Comparison of ENCODE assay signal across 8 cellular contexts in genomic region chr3:122382888-122383666, GRCh38. TPM values are rescaled to one million over a fixed set of nuclear protein-coding genes. Genes with fewer than 3 reads are reported as not detected.
A peak's percentile ranks its signal among the peaks of the same experiment; 100 is the strongest.
DNase-seq lines count a peak whose midpoint lies in the region; ATAC-seq and TF ChIP-seq lines count a peak whose summit lies in the region.

Gene MIX23 (minus strand): TSS chr3:122383231. CDS start chr3:122383224, 7 bp downstream.

- H3K9me2 ChIP-seq in GM23248 (ENCODE audit: insufficient read depth) = no peaks in the 10 kb centered on the region
- H3K9me2 ChIP-seq in MM.1S (replicated peaks; ENCODE audit: insufficient read depth, low read length) = no peaks in the 10 kb centered on the region

- peak within 1 kb of the TSS; percentile 97 for H3K4me3 ChIP-seq in GM23248
- peak within 1 kb of the TSS; percentile 87 for H3K4me3 ChIP-seq in MM.1S (ENCODE audit: low read length)
- peak within 1 kb of the TSS; percentile 99 for H3K4me3 ChIP-seq in fibroblast of pulmonary artery (replicated peaks; ENCODE audit: low read depth, low read length)

- H3K4me1 ChIP-seq in GM23248 (ENCODE audit: insufficient read depth) (peaks cover 14% of the 10 kb centered on the region), MM.1S (ENCODE audit: low read length) (peaks cover 7% of the 10 kb centered on the region; the same call in 1 of the 2 replicates)

- H3K79me2 ChIP-seq in GM23248 (ENCODE audit: insufficient read depth) (peaks cover 87% of the 10 kb centered on the region), MM.1S (ENCODE audit: low read length) (peaks cover 62% of the 10 kb centered on the region)

- peak; percentile 70 to 76 for ATAC-seq in natural killer cell treated with Interleukin-12 subunit alpha and Interleukin-12 subunit beta and Interleukin-15 and Interleukin-18, amount 100 ng/mL, for 72 hours
- peak; percentile 39 for ATAC-seq in stimulated activated naive CD8-positive, alpha-beta T cell treated with anti-CD3 and anti-CD28 coated beads, Interleukin-15, Interleukin-2, amounts not matched to agents 100 U/mL and 50 U/mL, for 24 hours

- H3K27ac ChIP-seq in GM23248 (peak within 1 kb of the TSS; percentile 73), MM.1S (ENCODE audit: low read length) (peak within 1 kb of the TSS; percentile 51; the same call in 1 of the 2 replicates)

- H3K9ac ChIP-seq in GM23248 = peak within 1 kb of the TSS; percentile 90
- H3K9ac ChIP-seq in MM.1S (ENCODE audit: low read length) = peak within 1 kb of the TSS; percentile 68

- H3K27me3 ChIP-seq in GM23248 (replicated peaks; ENCODE audit: insufficient read depth) (no peaks in the 10 kb centered on the region), MM.1S (replicated peaks; ENCODE audit: insufficient read depth, low read length) (no peaks in the 10 kb centered on the region)

- WGBS in GM23248 (ENCODE audit: low coverage in 1 of 2, low lambda C conversion rate in 2 of 2, missing lambda C conversion rate in 2 of 2), 2 experiments = 0 to 1% methylated on average over 31 of the region's 31 CpGs

- H3K4me1 Mint-ChIP-seq in natural killer cell treated with Interleukin-12 subunit alpha and Interleukin-12 subunit beta and Interleukin-15 and Interleukin-18, amount 100 ng/mL, for 72 hours (ENCODE audit: low read depth in 2 of 2) = peaks cover 32 to 35% of the 10 kb centered on the region in 2 donors

- H3K27ac Mint-ChIP-seq in natural killer cell treated with Interleukin-12 subunit alpha and Interleukin-12 subunit beta and Interleukin-15 and Interleukin-18, amount 100 ng/mL, for 72 hours = peak within 1 kb of the TSS; percentile 95 to 99

- in situ Hi-C loops in GM23248 (cut with MboI) = no loop called here

- no peaks in the 10 kb centered on the region for H3K27me3 Mint-ChIP-seq in natural killer cell treated with Interleukin-12 subunit alpha and Interleukin-12 subunit beta and Interleukin-15 and Interleukin-18, amount 100 ng/mL, for 72 hours

- TF ChIP-seq CTCF in MM.1S (IDR thresholded peaks at IDR 0.05; ENCODE audit: low read length) = no peak
- TF ChIP-seq CTCF in fibroblast of pulmonary artery (IDR thresholded peaks at IDR 0.05; ENCODE audit: low read length, missing control alignments) = no peak

- H3K36me3 ChIP-seq in GM23248 (ENCODE audit: low read depth) = no peaks in the 10 kb centered on the region
- H3K36me3 ChIP-seq in MM.1S (replicated peaks; ENCODE audit: insufficient read depth, low read length) = no peaks in the 10 kb centered on the region

- H3K9me3 ChIP-seq in GM23248 (ENCODE audit: low read depth) (no peaks in the 10 kb centered on the region), MM.1S (replicated peaks; ENCODE audit: insufficient read depth, low read length) (no peaks in the 10 kb centered on the region)

- H3K4me2 ChIP-seq in GM23248 (ENCODE audit: unreplicated experiment) (peak within 1 kb of the TSS; percentile 97), MM.1S (ENCODE audit: low read depth, low read length) (peak within 1 kb of the TSS; percentile 95)

- no peaks in the 10 kb centered on the region for H3K9me3 Mint-ChIP-seq in natural killer cell treated with Interleukin-12 subunit alpha and Interleukin-12 subunit beta and Interleukin-15 and Interleukin-18, amount 100 ng/mL, for 72 hours

- H3K4me3 Mint-ChIP-seq in natural killer cell treated with Interleukin-12 subunit alpha and Interleukin-12 subunit beta and Interleukin-15 and Interleukin-18, amount 100 ng/mL, for 72 hours = peak within 1 kb of the TSS; percentile 93

- no peaks in the 10 kb centered on the region for H3K36me3 Mint-ChIP-seq in natural killer cell treated with Interleukin-12 subunit alpha and Interleukin-12 subunit beta and Interleukin-15 and Interleukin-18, amount 100 ng/mL, for 72 hours

- peaks cover 5% of the 10 kb centered on the region; the same call in 1 of the 2 replicates for H3F3A ChIP-seq in GM23248 (ENCODE audit: insufficient read depth)
- peaks cover 5% of the 10 kb centered on the region for H3F3A ChIP-seq in MM.1S (ENCODE audit: insufficient read depth, low read length)

- H2AFZ ChIP-seq in GM23248 (peak within 1 kb of the TSS; percentile 100), MM.1S (ENCODE audit: low read length) (peak within 1 kb of the TSS; percentile 93)

- DNase-seq in DMS114 treated with DMSO at 0.1 percent for 48 hours (lab: John Stamatoyannopoulos, UW; ENCODE audit: unreplicated experiment) (peak; percentile 62), GM23248 (peak; percentile 93), MM.1S (peak; percentile 88), SHP77 treated with DMSO at 0.1 percent for 48 hours (lab: John Stamatoyannopoulos, UW) (peak; percentile 88), fibroblast of pulmonary artery (ENCODE audit: low read depth) (peak; percentile 80)
- peak; percentile 75 for DNase-seq in activated effector memory CD4-positive, alpha-beta T cell treated with Interleukin-2 at 50 U/mL for 16 hours
- DNase-seq in natural killer cell treated with Interleukin-12 subunit alpha and Interleukin-12 subunit beta and Interleukin-15 and Interleukin-18, amount 100 ng/mL, for 72 hours (ENCODE audit: low spot score) = peak; percentile 87
- DNase-seq in stimulated activated naive CD8-positive, alpha-beta T cell treated with anti-CD3 and anti-CD28 coated beads, Interleukin-15, Interleukin-2, amounts not matched to agents 100 U/mL and 50 U/mL, for 24 hours = peak; percentile 91

- H4K20me1 ChIP-seq in GM23248 (ENCODE audit: insufficient read depth) = no peaks in the 10 kb centered on the region
- no peaks in the 10 kb centered on the region for H4K20me1 ChIP-seq in MM.1S (ENCODE audit: insufficient read depth, low read length)

RNA-seq across cellular contexts. Expression of gene MIX23, which starts in this region (rescaled TPM):
- total RNA-seq in GM23248 (2014; rRNA removed; shearing (Covaris generic)) = 12.3 and 33.1 TPM in 2 replicates
- polyA plus RNA-seq in GM23248 (2016; fragmentation: Nextera tagmentation; extraction: Ambion mirVana) = 22.1 and 22.7 TPM in 2 replicates
- 10 to 100 TPM; 48.2 to 59.0 TPM for total RNA-seq in natural killer cell treated with Interleukin-12 subunit alpha and Interleukin-12 subunit beta and Interleukin-15 and Interleukin-18, amount 100 ng/mL, for 72 hours

Comparison
In these comparisons a context has a peak if more than half of its experiments do, and no peak if none do; other contexts are left out.
1. Peak in every context shown above with its lines: DNase-seq, ATAC-seq, H3K4me3 ChIP-seq and H3K27ac ChIP-seq.